ENCODE assay signal across 21 cellular contexts in genomic region chr20:9996944-9997343, GRCh38.
"Had no signal": no experiment of that assay in that cellular context is flagged by ENCODE, and none has a peak within 500 bp of the region (broad histone marks: within the 10 kb centered on the region; RNA-seq: fewer than 3 reads in every experiment).

No MANE protein-coding gene starts in this region.

- H3K9me3 ChIP-seq: esophagus squamous epithelium, gastroesophageal sphincter, tibial artery had no signal

- H3K36me3 Mint-ChIP-seq: activated CD4-positive, alpha-beta memory T cell treated with anti-CD3 and anti-CD28 coated beads for 36 hours; activated naive CD8-positive, alpha-beta T cell treated with anti-CD3 and anti-CD28 coated beads for 36 hours had no signal

- H3K36me3 ChIP-seq: esophagus squamous epithelium, gastroesophageal sphincter, heart left ventricle, tibial artery had no signal

- ATAC-seq: gastroesophageal sphincter, heart left ventricle, left ventricle myocardium superior had no signal

- H3K4me3 Mint-ChIP-seq: activated B cell treated with CpG ODN at 0.5 μM for 24 hours; activated CD4-positive, alpha-beta memory T cell treated with anti-CD3 and anti-CD28 coated beads for 36 hours; activated naive CD8-positive, alpha-beta T cell treated with anti-CD3 and anti-CD28 coated beads for 36 hours; activated T-helper 1 cell treated with anti-CD3 and anti-CD28 coated beads, Interleukin-12 subunit alpha, Interleukin-12 subunit beta, Interleukin-2, Interleukin-4 antibody, amounts not matched to agents 30 ng/mL and 10 ng/mL and 1 ng/mL, durations not matched to agents 14 hours and 24 hours and 36 hours; memory B cell had no signal

- H3K4me1 ChIP-seq: esophagus squamous epithelium, gastroesophageal sphincter, heart left ventricle, tibial artery had no signal

- DNase-seq: activated B cell treated with CpG ODN at 0.5 μM for 24 hours; activated CD4-positive, alpha-beta memory T cell treated with anti-CD3 and anti-CD28 coated beads for 36 hours; activated CD4-positive, alpha-beta T cell treated with anti-CD3 and anti-CD28 coated beads for 4 hours; activated naive CD8-positive, alpha-beta T cell treated with anti-CD3 and anti-CD28 coated beads for 36 hours; activated T-cell treated with anti-CD3 and anti-CD28 coated beads for 4 hours; anterior cingulate cortex; cerebellar nuclear complex; cortex of kidney; effector CD8-positive, alpha-beta T cell; esophagus squamous epithelium; heart left ventricle; kidney glomerular epithelial cell; left ventricle myocardium superior; stimulated activated CD4-positive, alpha-beta T cell treated with anti-CD3 and anti-CD28 coated beads, Interleukin-2, amount 100 ng/mL, for 24 hours; stimulated activated naive CD4-positive, alpha-beta T cell treated with Interleukin-2 at 50 U/mL for 16 hours; substantia nigra; SW 1271; tibial artery had no signal

- H3K4me1 Mint-ChIP-seq: activated naive CD8-positive, alpha-beta T cell treated with anti-CD3 and anti-CD28 coated beads for 36 hours had no signal

- H3K27ac ChIP-seq: esophagus squamous epithelium, gastroesophageal sphincter, heart left ventricle, tibial artery had no signal

- H3K27ac Mint-ChIP-seq: activated B cell treated with CpG ODN at 0.5 μM for 24 hours; activated CD4-positive, alpha-beta memory T cell treated with anti-CD3 and anti-CD28 coated beads for 36 hours; activated naive CD8-positive, alpha-beta T cell treated with anti-CD3 and anti-CD28 coated beads for 36 hours; activated T-helper 1 cell treated with anti-CD3 and anti-CD28 coated beads, Interleukin-12 subunit alpha, Interleukin-12 subunit beta, Interleukin-2, Interleukin-4 antibody, amounts not matched to agents 30 ng/mL and 10 ng/mL and 1 ng/mL, durations not matched to agents 14 hours and 24 hours and 36 hours; memory B cell had no signal

- H3K9me3 Mint-ChIP-seq: activated T-helper 1 cell treated with anti-CD3 and anti-CD28 coated beads, Interleukin-12 subunit alpha, Interleukin-12 subunit beta, Interleukin-2, Interleukin-4 antibody, amounts not matched to agents 30 ng/mL and 10 ng/mL and 1 ng/mL, durations not matched to agents 14 hours and 24 hours and 36 hours had no signal

- H3K4me3 ChIP-seq: esophagus squamous epithelium, gastroesophageal sphincter, heart left ventricle, tibial artery had no signal

- H3K27me3 ChIP-seq: esophagus squamous epithelium, gastroesophageal sphincter, heart left ventricle, tibial artery had no signal

- H3K27me3 Mint-ChIP-seq: activated B cell treated with CpG ODN at 0.5 μM for 24 hours; activated CD4-positive, alpha-beta memory T cell treated with anti-CD3 and anti-CD28 coated beads for 36 hours had no signal
